In genomic region chr12:11981174-11981733, GRCh38 we compare ENCODE assay signal across 8 cellular contexts.
DNase-seq lines count a peak whose midpoint lies in the region; ATAC-seq and TF ChIP-seq lines count a peak whose summit lies in the region.

No MANE protein-coding gene starts in this region.

- no peak overlapping the region for H3K27ac ChIP-seq in DND-41 (ENCODE audit: low read length)
- H3K27ac ChIP-seq in KMS-11 = no peak overlapping the region
- no peak overlapping the region for H3K27ac ChIP-seq in foreskin keratinocyte
- H3K27ac ChIP-seq in WERI-Rb-1 = no peak overlapping the region

- no peaks in the 10 kb centered on the region for H3K36me3 ChIP-seq in DND-41 (ENCODE audit: insufficient read depth, low read length)
- H3K36me3 ChIP-seq in KMS-11 (ENCODE audit: insufficient read depth) = no peaks in the 10 kb centered on the region
- no peaks in the 10 kb centered on the region for H3K36me3 ChIP-seq in WERI-Rb-1

- H3K4me1 ChIP-seq in DND-41 (ENCODE audit: insufficient read depth, low read length) (peaks cover 22% of the 10 kb centered on the region), KMS-11 (ENCODE audit: low read depth, poor library complexity, severe bottlenecking) (peaks cover 13% of the 10 kb centered on the region), foreskin keratinocyte (peaks cover 8% of the 10 kb centered on the region)

- no peaks in the 10 kb centered on the region for H4K20me1 ChIP-seq in DND-41 (ENCODE audit: insufficient read depth, low read length)
- H4K20me1 ChIP-seq in KMS-11 (ENCODE audit: insufficient read depth) = no peaks in the 10 kb centered on the region

- intact Hi-C loops in activated T-helper 1 cell treated with anti-CD3 and anti-CD28 coated beads, Interleukin-12 subunit alpha, Interleukin-12 subunit beta, Interleukin-2, Interleukin-4 antibody, amounts not matched to agents 30 ng/mL and 10 ng/mL and 1 ng/mL, durations not matched to agents 14 hours and 24 hours and 36 hours (cut with micrococcal nuclease) = loop anchor here (1.0 to 2.0 kb wide), 11 partner anchors 23 to 400 kb away; partner anchors contain the start of genes BCL2L14 and ETV6

- DNase-seq in DND-41 (peak; percentile 26), foreskin keratinocyte (no peak), WERI-Rb-1 (no peak), NCI-H2029 (lab: John Stamatoyannopoulos, UW) (no peak)
- peak; percentile 73 for DNase-seq in activated T-helper 1 cell treated with anti-CD3 and anti-CD28 coated beads, Interleukin-12 subunit alpha, Interleukin-12 subunit beta, Interleukin-2, Interleukin-4 antibody, amounts not matched to agents 30 ng/mL and 10 ng/mL and 1 ng/mL, durations not matched to agents 14 hours and 24 hours and 36 hours (ENCODE audit: low spot score)
- peak; percentile 40 for DNase-seq in stimulated activated CD4-positive, alpha-beta T cell treated with anti-CD3 and anti-CD28 coated beads, Interleukin-4, amount 100 ng/mL, for 1 hour

- no peaks in the 10 kb centered on the region for H3K27me3 Mint-ChIP-seq in activated T-helper 1 cell treated with anti-CD3 and anti-CD28 coated beads, Interleukin-12 subunit alpha, Interleukin-12 subunit beta, Interleukin-2, Interleukin-4 antibody, amounts not matched to agents 30 ng/mL and 10 ng/mL and 1 ng/mL, durations not matched to agents 14 hours and 24 hours and 36 hours (ENCODE audit: insufficient read depth)

- peak; percentile 16 for TF ChIP-seq CTCF in DND-41 (IDR thresholded peaks at IDR 0.05; ENCODE audit: borderline replicate concordance, extremely low read depth, low read length, poor library complexity, severe bottlenecking)
- no peak for TF ChIP-seq CTCF in KMS-11 (conservative IDR thresholded peaks at IDR 0.05; ENCODE audit: low read depth, low read length)
- no peak for TF ChIP-seq CTCF in foreskin keratinocyte (conservative IDR thresholded peaks at IDR 0.05)
- no peak for TF ChIP-seq CTCF in WERI-Rb-1 (IDR thresholded peaks at IDR 0.05; ENCODE audit: low read depth, low read length)

- peaks cover 34% of the 10 kb centered on the region for H3K9me3 Mint-ChIP-seq in activated T-helper 1 cell treated with anti-CD3 and anti-CD28 coated beads, Interleukin-12 subunit alpha, Interleukin-12 subunit beta, Interleukin-2, Interleukin-4 antibody, amounts not matched to agents 30 ng/mL and 10 ng/mL and 1 ng/mL, durations not matched to agents 14 hours and 24 hours and 36 hours

- peaks cover 33% of the 10 kb centered on the region for H3K36me3 Mint-ChIP-seq in activated T-helper 1 cell treated with anti-CD3 and anti-CD28 coated beads, Interleukin-12 subunit alpha, Interleukin-12 subunit beta, Interleukin-2, Interleukin-4 antibody, amounts not matched to agents 30 ng/mL and 10 ng/mL and 1 ng/mL, durations not matched to agents 14 hours and 24 hours and 36 hours (ENCODE audit: low read depth)

- ATAC-seq in DND-41 (ENCODE audit: insufficient read depth, low read depth) (peak; percentile 96), GM21528 (IDR thresholded peaks at IDR 0.05; ENCODE audit: low FRiP score, unreplicated experiment) (peak; percentile 80), foreskin keratinocyte (no peak)

- H2AFZ ChIP-seq in DND-41 (ENCODE audit: low read depth, low read length) (no peak overlapping the region), KMS-11 (ENCODE audit: low read depth) (0 out of 2 replicates have a peak overlapping the region, but pooled peaks have one; percentile 6)

- peaks cover 63% of the 10 kb centered on the region for H3K4me1 Mint-ChIP-seq in activated T-helper 1 cell treated with anti-CD3 and anti-CD28 coated beads, Interleukin-12 subunit alpha, Interleukin-12 subunit beta, Interleukin-2, Interleukin-4 antibody, amounts not matched to agents 30 ng/mL and 10 ng/mL and 1 ng/mL, durations not matched to agents 14 hours and 24 hours and 36 hours (ENCODE audit: low read depth)

- peak overlapping the region; percentile 36 for H3K4me3 Mint-ChIP-seq in activated T-helper 1 cell treated with anti-CD3 and anti-CD28 coated beads, Interleukin-12 subunit alpha, Interleukin-12 subunit beta, Interleukin-2, Interleukin-4 antibody, amounts not matched to agents 30 ng/mL and 10 ng/mL and 1 ng/mL, durations not matched to agents 14 hours and 24 hours and 36 hours

- H3K4me2 ChIP-seq in DND-41 (ENCODE audit: insufficient read depth, low read length) = peak overlapping the region; percentile 44
- H3K4me2 ChIP-seq in KMS-11 = peak overlapping the region; percentile 14; the same call in 1 of the 2 replicates

- 0 out of 4 replicates have a peak overlapping the region, but pooled peaks of 1 of the 2 experiments have one; percentile 3 for H3K4me3 ChIP-seq in DND-41 (ENCODE audit: low read depth in 1 of 2, low read length in 2 of 2)
- H3K4me3 ChIP-seq in KMS-11 (IDR thresholded peaks at IDR 0.05; ENCODE audit: insufficient read depth, low read depth, low read length) = no peak overlapping the region
- no peak overlapping the region for H3K4me3 ChIP-seq in WERI-Rb-1 (ENCODE audit: low read depth, low read length)

- H3K79me2 ChIP-seq in DND-41 (ENCODE audit: insufficient read depth, low read length) (no peaks in the 10 kb centered on the region), KMS-11 (ENCODE audit: insufficient read depth, low read depth) (no peaks in the 10 kb centered on the region)

- H3K9ac ChIP-seq in DND-41 (ENCODE audit: low read depth, low read length) = no peak overlapping the region
- H3K9ac ChIP-seq in KMS-11 = no peak overlapping the region

- no peaks in the 10 kb centered on the region for H3K9me3 ChIP-seq in DND-41 (ENCODE audit: insufficient read depth, low read length, severe bottlenecking)
- no peaks in the 10 kb centered on the region for H3K9me3 ChIP-seq in WERI-Rb-1 (ENCODE audit: severe bottlenecking)

- H3K27me3 ChIP-seq in DND-41 (ENCODE audit: insufficient read depth, low read length, poor library complexity) (no peaks in the 10 kb centered on the region), KMS-11 (ENCODE audit: insufficient read depth, low read depth) (no peaks in the 10 kb centered on the region), foreskin keratinocyte (peaks cover 8% of the 10 kb centered on the region), WERI-Rb-1 (ENCODE audit: insufficient read depth, low read depth, severe bottlenecking) (no peaks in the 10 kb centered on the region)

- peak overlapping the region; percentile 96 for H3K27ac Mint-ChIP-seq in activated T-helper 1 cell treated with anti-CD3 and anti-CD28 coated beads, Interleukin-12 subunit alpha, Interleukin-12 subunit beta, Interleukin-2, Interleukin-4 antibody, amounts not matched to agents 30 ng/mL and 10 ng/mL and 1 ng/mL, durations not matched to agents 14 hours and 24 hours and 36 hours

Comparison
In these comparisons a context has a peak if more than half of its experiments do, and no peak if none do; other contexts are left out.
1. DNase-seq: peak in DND-41 (single experiment), activated T-helper 1 cell treated with anti-CD3 and anti-CD28 coated beads, Interleukin-12 subunit alpha, Interleukin-12 subunit beta, Interleukin-2, Interleukin-4 antibody, amounts not matched to agents 30 ng/mL and 10 ng/mL and 1 ng/mL, durations not matched to agents 14 hours and 24 hours and 36 hours (single experiment) and stimulated activated CD4-positive, alpha-beta T cell treated with anti-CD3 and anti-CD28 coated beads, Interleukin-4, amount 100 ng/mL, for 1 hour (single experiment); none in foreskin keratinocyte (0 of 2), WERI-Rb-1 (single experiment) and NCI-H2029 (single experiment).